In the genomic region with DNA sequence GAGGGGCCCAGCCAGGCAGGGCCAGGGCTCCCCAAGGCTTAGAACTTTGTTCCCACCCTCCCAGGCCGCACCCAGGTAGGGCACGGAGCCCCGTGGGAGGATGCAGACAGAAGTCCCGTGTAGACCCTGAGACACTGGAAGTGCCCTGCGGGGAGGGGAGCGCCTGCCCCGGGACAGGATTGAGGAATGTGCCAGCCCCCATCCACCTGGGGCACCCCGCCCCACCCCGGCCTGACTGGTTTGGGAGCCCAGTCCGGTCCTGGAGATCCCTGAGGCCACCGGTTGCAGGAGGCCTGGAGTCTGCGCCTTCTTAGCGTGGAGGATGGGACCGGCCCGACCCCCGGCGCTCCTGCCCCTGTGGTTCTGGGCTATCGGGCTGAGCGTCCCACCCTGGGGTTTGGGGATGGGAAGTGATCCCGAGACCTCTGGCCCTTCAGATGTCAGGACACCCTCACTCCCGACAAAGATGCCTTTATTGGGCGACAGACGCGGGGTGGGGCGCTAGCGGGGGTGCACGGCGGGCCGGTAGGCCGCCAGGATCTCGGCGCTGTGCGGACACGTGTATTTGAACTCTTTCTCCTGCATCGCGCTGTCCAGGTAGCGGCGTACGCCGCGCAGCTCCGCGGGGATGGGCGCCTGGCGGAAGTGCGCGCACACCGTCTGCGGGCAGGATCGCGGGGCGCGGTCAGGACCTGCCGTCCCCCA, we compare ENCODE assay signal across 1 cellular context.
TF ChIP-seq lines count a peak whose summit lies in the region.

No MANE protein-coding gene starts in this region.

TF ChIP-seq in SK-N-SH treated with all-trans-retinoic acid at 6 μM for 48 hours, 23 proteins besides CTCF, POLR2A, EP300 and RAD21 (continued from another document):
- TF ChIP-seq, protein P1, sequence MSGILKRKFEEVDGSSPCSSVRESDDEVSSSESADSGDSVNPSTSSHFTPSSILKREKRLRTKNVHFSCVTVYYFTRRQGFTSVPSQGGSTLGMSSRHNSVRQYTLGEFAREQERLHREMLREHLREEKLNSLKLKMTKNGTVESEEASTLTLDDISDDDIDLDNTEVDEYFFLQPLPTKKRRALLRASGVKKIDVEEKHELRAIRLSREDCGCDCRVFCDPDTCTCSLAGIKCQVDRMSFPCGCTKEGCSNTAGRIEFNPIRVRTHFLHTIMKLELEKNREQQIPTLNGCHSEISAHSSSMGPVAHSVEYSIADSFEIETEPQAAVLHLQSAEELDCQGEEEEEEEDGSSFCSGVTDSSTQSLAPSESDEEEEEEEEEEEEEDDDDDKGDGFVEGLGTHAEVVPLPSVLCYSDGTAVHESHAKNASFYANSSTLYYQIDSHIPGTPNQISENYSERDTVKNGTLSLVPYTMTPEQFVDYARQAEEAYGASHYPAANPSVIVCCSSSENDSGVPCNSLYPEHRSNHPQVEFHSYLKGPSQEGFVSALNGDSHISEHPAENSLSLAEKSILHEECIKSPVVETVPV (CRISPR knock-in tag; IDR thresholded peaks at IDR 0.05): no peak
- no peak for TF ChIP-seq ARNTL (CRISPR knock-in tag; IDR thresholded peaks at IDR 0.05; ENCODE audit: borderline replicate concordance, low read depth)
- no peak for TF ChIP-seq ESRRG (CRISPR knock-in tag; IDR thresholded peaks at IDR 0.05)
- no peak for TF ChIP-seq SNAI2 (CRISPR knock-in tag; IDR thresholded peaks at IDR 0.05)
- no peak for TF ChIP-seq ZNF70 (CRISPR knock-in tag; IDR thresholded peaks at IDR 0.05)
- no peak for TF ChIP-seq TOX (CRISPR knock-in tag; IDR thresholded peaks at IDR 0.05; ENCODE audit: borderline replicate concordance)
- no peak for TF ChIP-seq CSDC2 (CRISPR knock-in tag; IDR thresholded peaks at IDR 0.05)
- TF ChIP-seq TCF4 (CRISPR knock-in tag; IDR thresholded peaks at IDR 0.05; ENCODE audit: borderline replicate concordance): no peak
- no peak for TF ChIP-seq ZNF8 (CRISPR knock-in tag; IDR thresholded peaks at IDR 0.05)
- TF ChIP-seq ZNF565 (CRISPR knock-in tag; conservative IDR thresholded peaks at IDR 0.05; ENCODE audit: low read depth): no peak
- no peak for TF ChIP-seq ZC3H10 (CRISPR knock-in tag; IDR thresholded peaks at IDR 0.05)
- no peak for TF ChIP-seq ISL1 (CRISPR knock-in tag; IDR thresholded peaks at IDR 0.05)
- no peak for TF ChIP-seq ZFP3 (CRISPR knock-in tag; IDR thresholded peaks at IDR 0.05)
